Comparison of ENCODE assay signal across 10 cellular contexts in genomic region chr14:80356413-80356812, GRCh38.
DNase-seq lines count a peak whose midpoint lies in the region; ATAC-seq and TF ChIP-seq lines count a peak whose summit lies in the region.
"Had no signal": no experiment of that assay in that cellular context is flagged by ENCODE, and none has a peak within 500 bp of the region (broad histone marks: within the 10 kb centered on the region; RNA-seq: fewer than 3 reads in every experiment).

No MANE protein-coding gene starts in this region.

- H3K4me3 ChIP-seq in LNCaP clone FGC (ENCODE audit: low read depth, low read length) (no peak overlapping the region), kidney epithelial cell (ENCODE audit: low read depth, low read length) (no peak overlapping the region), ascending aorta (no peak overlapping the region)

- H3K27ac ChIP-seq in VCaP (no peak overlapping the region), ascending aorta (no peak overlapping the region)

- H3K36me3 ChIP-seq in kidney epithelial cell (ENCODE audit: control insufficient read depth, insufficient read depth, low read length) (no peaks in the 10 kb centered on the region), ascending aorta (no peaks in the 10 kb centered on the region)

- no peaks in the 10 kb centered on the region for H3K9me3 ChIP-seq in ascending aorta

- peaks cover 0 to 2% (median 0%) of the 10 kb centered on the region in 3 donors for H3K27me3 Mint-ChIP-seq in CD14-positive monocyte (ENCODE audit: low read depth in 3 of 3)

- TF ChIP-seq CTCF in LNCaP clone FGC (IDR thresholded peaks at IDR 0.05; ENCODE audit: control insufficient read depth, extremely low read depth, insufficient read depth) (peak; percentile 49), VCaP (conservative IDR thresholded peaks at IDR 0.05) (peak; percentile 72), kidney epithelial cell (IDR thresholded peaks at IDR 0.05; ENCODE audit: insufficient read depth, low read length, poor library complexity, severe bottlenecking) (peak; percentile 46), ascending aorta (IDR thresholded peaks at IDR 0.05) (no peak), CD14-positive monocyte (IDR thresholded peaks at IDR 0.05) (no peak)

- H3K4me3 Mint-ChIP-seq in CD14-positive monocyte, result no peak overlapping the region

- H3K4me1 ChIP-seq in ascending aorta, result no peaks in the 10 kb centered on the region

- H3K27ac Mint-ChIP-seq in CD14-positive monocyte, result no peak overlapping the region

- peaks cover 0 to 3% (median 1%) of the 10 kb centered on the region in 7 donors for H3K9me3 Mint-ChIP-seq in CD14-positive monocyte

- DNase-seq in Daoy (ENCODE audit: low read depth) (peak; percentile 12), LNCaP clone FGC (ENCODE audit: low read depth) (no peak), kidney epithelial cell (ENCODE audit: low read depth) (no peak), ascending aorta (ENCODE audit: low spot score in 2 of 2) (no peak), CD14-positive monocyte (ENCODE audit: low spot score) (no peak), DMS153 (lab: John Stamatoyannopoulos, UW) (no peak)
- DNase-seq: activated CD4-positive, alpha-beta T cell treated with anti-CD3 and anti-CD28 coated beads, Interleukin-2, amount 50 U/mL, for 48 hours; NCI-H2227 treated with DMSO at 0.1 percent for 48 hours had no signal

- H3K27me3 ChIP-seq in kidney epithelial cell (ENCODE audit: control insufficient read depth, insufficient read depth, low read length) (no peaks in the 10 kb centered on the region), ascending aorta (no peaks in the 10 kb centered on the region)

- H3K36me3 Mint-ChIP-seq in CD14-positive monocyte, result no peaks in the 10 kb centered on the region

- intact Hi-C loops in ascending aorta (cut with DNase I) (no loop called here), CD14-positive monocyte (cut with micrococcal nuclease) (no loop called here)

- H3K4me1 Mint-ChIP-seq in CD14-positive monocyte, result no peaks in the 10 kb centered on the region

- ATAC-seq in GM19467 (IDR thresholded peaks at IDR 0.05; ENCODE audit: unreplicated experiment), result no peak

Comparison
In these comparisons a context has a peak if more than half of its experiments do, and no peak if none do; other contexts are left out.
1. CTCF ChIP-seq: peak in LNCaP clone FGC (single experiment), VCaP (single experiment) and kidney epithelial cell (single experiment); none in ascending aorta (0 of 3) and CD14-positive monocyte (single experiment).